Comparison of ENCODE assay signal across 1 cellular context in the genomic region with DNA sequence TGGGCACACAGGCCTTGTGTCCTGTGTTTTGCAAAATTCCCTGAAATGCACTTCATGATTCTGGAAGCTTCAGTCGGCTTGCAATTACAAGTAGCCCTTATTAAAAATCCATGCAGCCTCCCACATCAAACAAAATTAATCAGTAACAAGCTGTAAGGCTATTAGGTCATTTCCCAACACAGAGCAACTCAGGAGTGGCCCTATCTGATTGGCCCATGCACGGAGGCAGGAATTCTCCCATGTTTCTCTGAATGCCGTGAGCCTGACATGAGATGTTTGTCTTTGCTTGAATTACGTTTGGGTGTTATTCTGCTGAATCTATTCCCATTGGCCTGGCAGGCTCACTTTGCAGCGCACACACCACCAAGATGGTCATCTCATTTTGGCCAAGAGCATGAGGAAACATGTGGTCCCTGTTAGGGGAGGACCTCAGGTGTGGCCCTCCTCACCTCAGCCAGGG.
TF ChIP-seq lines count a peak whose summit lies in the region.

No MANE protein-coding gene starts in this region.

TF ChIP-seq in liver, 16 proteins besides CTCF, POLR2A, EP300 and RAD21 (continued from another document):
- TF ChIP-seq, protein P1, sequence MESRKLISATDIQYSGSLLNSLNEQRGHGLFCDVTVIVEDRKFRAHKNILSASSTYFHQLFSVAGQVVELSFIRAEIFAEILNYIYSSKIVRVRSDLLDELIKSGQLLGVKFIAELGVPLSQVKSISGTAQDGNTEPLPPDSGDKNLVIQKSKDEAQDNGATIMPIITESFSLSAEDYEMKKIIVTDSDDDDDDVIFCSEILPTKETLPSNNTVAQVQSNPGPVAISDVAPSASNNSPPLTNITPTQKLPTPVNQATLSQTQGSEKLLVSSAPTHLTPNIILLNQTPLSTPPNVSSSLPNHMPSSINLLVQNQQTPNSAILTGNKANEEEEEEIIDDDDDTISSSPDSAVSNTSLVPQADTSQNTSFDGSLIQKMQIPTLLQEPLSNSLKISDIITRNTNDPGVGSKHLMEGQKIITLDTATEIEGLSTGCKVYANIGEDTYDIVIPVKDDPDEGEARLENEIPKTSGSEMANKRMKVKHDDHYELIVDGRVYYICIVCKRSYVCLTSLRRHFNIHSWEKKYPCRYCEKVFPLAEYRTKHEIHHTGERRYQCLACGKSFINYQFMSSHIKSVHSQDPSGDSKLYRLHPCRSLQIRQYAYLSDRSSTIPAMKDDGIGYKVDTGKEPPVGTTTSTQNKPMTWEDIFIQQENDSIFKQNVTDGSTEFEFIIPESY (IDR thresholded peaks at IDR 0.05): no peak
- TF ChIP-seq FOXA2 (IDR thresholded peaks at IDR 0.05): peak; percentile 61
- TF ChIP-seq FOXA1 (IDR thresholded peaks at IDR 0.05): peak; percentile 70
- TF ChIP-seq EGR1 (IDR thresholded peaks at IDR 0.05; ENCODE audit: low read depth in 2 of 2): peak in 1 of 2 donors; percentile 51
- TF ChIP-seq GABPA (IDR thresholded peaks at IDR 0.05 in 1 of 2, conservative IDR thresholded peaks at IDR 0.05 in 1 of 2): peak in 1 of 2 donors; percentile 43
